Comparison of ENCODE assay signal across 1 cellular context in genomic region chr11:100861221-100861620, GRCh38.
TF ChIP-seq lines count a peak whose summit lies in the region.

No MANE protein-coding gene starts in this region.

TF ChIP-seq in K562, 482 proteins besides CTCF, POLR2A, EP300 and RAD21 (continued from another document):
- TF ChIP-seq ZNF134 (CRISPR knock-in tag; conservative IDR thresholded peaks at IDR 0.05) (no peak), RB1 (IDR thresholded peaks at IDR 0.05; ENCODE audit: low read depth) (no peak), JUND (IDR thresholded peaks at IDR 0.05; ENCODE audit: borderline replicate concordance, low read depth, low read length) (peak; percentile 47; the same call in 1 of the 2 replicates), JUND (tag; IDR thresholded peaks at IDR 0.05; ENCODE audit: borderline replicate concordance, low read depth, low read length) (peak; percentile 14; the same call in 1 of the 3 replicates), CREM (IDR thresholded peaks at IDR 0.05; ENCODE audit: low read depth) (0 out of 2 replicates have a peak, but pooled peaks have one; percentile 21), U2AF2 (optimal IDR thresholded peaks at IDR 0.05; ENCODE audit: low read depth, low read length) (no peak), NFRKB (IDR thresholded peaks at IDR 0.05; ENCODE audit: low read depth) (no peak), TCF7 (IDR thresholded peaks at IDR 0.05; ENCODE audit: borderline replicate concordance) (no peak), KDM1A (IDR thresholded peaks at IDR 0.05) (no peak), ZNF23 (CRISPR knock-in tag; IDR thresholded peaks at IDR 0.05) (no peak), ELK3 (CRISPR knock-in tag; IDR thresholded peaks at IDR 0.05) (no peak), IRF1 (CRISPR knock-in tag; IDR thresholded peaks at IDR 0.05; ENCODE audit: borderline replicate concordance) (no peak), ZNF76 (CRISPR knock-in tag; IDR thresholded peaks at IDR 0.05; ENCODE audit: borderline replicate concordance) (no peak), KHSRP (IDR thresholded peaks at IDR 0.05) (no peak), ZBTB40 (IDR thresholded peaks at IDR 0.05) (no peak), ZBTB40 (CRISPR knock-in tag; IDR thresholded peaks at IDR 0.05) (no peak), L3MBTL2 (IDR thresholded peaks at IDR 0.05) (no peak), ZNF639 (CRISPR knock-in tag; conservative IDR thresholded peaks at IDR 0.05 in 1 of 2, IDR thresholded peaks at IDR 0.05 in 1 of 2) (no peak), TRIM24 (IDR thresholded peaks at IDR 0.05) (no peak), MTF1 (CRISPR knock-in tag; IDR thresholded peaks at IDR 0.05; ENCODE audit: borderline replicate concordance) (no peak), PCBP1 (IDR thresholded peaks at IDR 0.05; ENCODE audit: low read depth, low read length, poor library complexity, severe bottlenecking) (no peak), PYGO2 (tag; IDR thresholded peaks at IDR 0.05) (no peak), CHD4 (IDR thresholded peaks at IDR 0.05; ENCODE audit: insufficient read depth, insufficient replicate concordance, low read depth, low read length, poor library complexity, severe bottlenecking) (no peak), BACH1 (tag; IDR thresholded peaks at IDR 0.05) (no peak), POLR2AphosphoS5 (IDR thresholded peaks at IDR 0.05; ENCODE audit: control insufficient read depth, insufficient read depth, low read depth, low read length) (no peak), DPF2 (IDR thresholded peaks at IDR 0.05) (peak; percentile 32; the same call in 1 of the 2 replicates), ZNF316 (IDR thresholded peaks at IDR 0.05) (no peak), ZNF175 (CRISPR knock-in tag; IDR thresholded peaks at IDR 0.05; ENCODE audit: low read depth) (no peak), XRCC5 (IDR thresholded peaks at IDR 0.05; ENCODE audit: low read depth, low read length) (no peak)
